In the genomic region with DNA sequence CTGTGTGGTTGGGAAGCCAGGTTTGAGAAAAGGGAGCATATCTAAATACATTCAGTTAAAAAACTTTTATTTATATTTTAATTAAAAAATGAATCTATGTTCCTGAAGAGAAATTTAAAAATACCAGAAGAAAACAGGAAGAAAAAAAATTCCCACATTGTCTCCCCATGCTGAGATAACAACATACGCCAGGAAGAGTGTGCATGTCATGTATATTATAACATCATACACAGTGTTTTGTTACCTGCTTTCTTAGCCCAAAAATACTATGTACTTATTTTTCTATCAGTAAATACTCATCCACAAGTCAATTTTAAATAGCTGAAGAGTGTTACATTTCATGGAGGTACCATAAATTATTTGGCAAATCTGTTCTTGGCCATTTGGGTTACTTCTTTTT, we compare ENCODE assay signal across 1 cellular context.
TF ChIP-seq lines count a peak whose summit lies in the region.

No MANE protein-coding gene starts in this region.

TF ChIP-seq in HepG2, 621 proteins besides CTCF, POLR2A, EP300 and RAD21:
- TF ChIP-seq, protein P1, sequence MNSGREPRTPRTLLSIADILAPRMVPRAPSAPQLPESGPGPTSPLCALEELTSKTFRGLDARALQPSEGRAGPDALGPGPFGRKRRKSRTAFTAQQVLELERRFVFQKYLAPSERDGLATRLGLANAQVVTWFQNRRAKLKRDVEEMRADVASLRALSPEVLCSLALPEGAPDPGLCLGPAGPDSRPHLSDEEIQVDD (CRISPR knock-in tag; IDR thresholded peaks at IDR 0.05; ENCODE audit: borderline replicate concordance), result no peak
- TF ChIP-seq TBX3 (IDR thresholded peaks at IDR 0.05; ENCODE audit: borderline replicate concordance), result no peak
- TF ChIP-seq ATM (IDR thresholded peaks at IDR 0.05; ENCODE audit: borderline replicate concordance), result no peak
- no peak for TF ChIP-seq ZNF10 (CRISPR knock-in tag; IDR thresholded peaks at IDR 0.05; ENCODE audit: borderline replicate concordance, low read depth)
- TF ChIP-seq PBX3 (CRISPR knock-in tag; IDR thresholded peaks at IDR 0.05; ENCODE audit: borderline replicate concordance), result no peak
- no peak for TF ChIP-seq ZNF260 (CRISPR knock-in tag; IDR thresholded peaks at IDR 0.05; ENCODE audit: borderline replicate concordance, low read depth)
- TF ChIP-seq ZFP37 (CRISPR knock-in tag; IDR thresholded peaks at IDR 0.05; ENCODE audit: borderline replicate concordance), result no peak
- TF ChIP-seq MIER2 (CRISPR knock-in tag; IDR thresholded peaks at IDR 0.05), result no peak
TF ChIP-seq in HepG2: peak in this region for 0.
